In genomic region chr2:101291973-101292372, GRCh38 we compare ENCODE assay signal across 20 cellular contexts.
"Had no signal": no experiment of that assay in that cellular context is flagged by ENCODE, and none has a peak within 500 bp of the region (broad histone marks: within the 10 kb centered on the region; RNA-seq: fewer than 3 reads in every experiment).

No MANE protein-coding gene starts in this region.

- H3K4me3 Mint-ChIP-seq: natural killer cell, neural crest cell had no signal

- H3K9me3 ChIP-seq: colonic mucosa, esophagus muscularis mucosa, gastroesophageal sphincter, ovary, right atrium auricular region, stomach, thoracic aorta, transverse colon had no signal

- DNase-seq: colonic mucosa; effector CD4-positive, alpha-beta T cell; glutamatergic neuron; islet precursor cell; mammary epithelial cell; natural killer cell; nucleus accumbens; ovary; small intestine; stimulated activated CD4-positive, alpha-beta T cell treated with anti-CD3 and anti-CD28 coated beads, Interleukin-12 subunit alpha, Interleukin-12 subunit beta, amount 100 ng/mL, for 4 hours; stimulated activated naive CD4-positive, alpha-beta T cell; stomach; substantia nigra; transverse colon had no signal

- ATAC-seq: gastroesophageal sphincter, left lobe of liver, natural killer cell had no signal

- H3K36me3 Mint-ChIP-seq: natural killer cell had no signal

- H3K4me1 Mint-ChIP-seq: neural crest cell had no signal
